In genomic region chr2:205766765-205767359, GRCh38 we compare ENCODE assay signal across 8 cellular contexts.
A peak's percentile ranks its signal among the peaks of the same experiment; 100 is the strongest.
DNase-seq lines count a peak whose midpoint lies in the region; ATAC-seq and TF ChIP-seq lines count a peak whose summit lies in the region.

No MANE protein-coding gene starts in this region.

- no peak overlapping the region for H3K27ac ChIP-seq in testis

- H3K9me3 Mint-ChIP-seq in HFFc6 (no peaks in the 10 kb centered on the region), nephron (no peaks in the 10 kb centered on the region)

- H3K27ac Mint-ChIP-seq in HFFc6, result peak overlapping the region; percentile 25; the same call in 1 of the 2 replicates
- H3K27ac Mint-ChIP-seq in nephron, result peak overlapping the region; percentile 39 to 81 (median 60)

- H3K27me3 ChIP-seq in testis, result no peaks in the 10 kb centered on the region

- DNase-seq in Daoy (ENCODE audit: low read depth) (peak; percentile 51), HFFc6 (peak; percentile 38), NCI-H510A (lab: John Stamatoyannopoulos, UW) (peak; percentile 30), erythroblast (lab: John Stamatoyannopoulos, UW) (peak; percentile 44 to 66), testis (peak; percentile 81)
- DNase-seq in activated CD8-positive, alpha-beta memory T cell treated with anti-CD3 and anti-CD28 coated beads for 4 hours (ENCODE audit: low read depth in 2 of 2), result peak; percentile 3 to 7

- TF ChIP-seq CTCF in HFFc6 (IDR thresholded peaks at IDR 0.05) (peak; percentile 95), nephron (IDR thresholded peaks at IDR 0.05; ENCODE audit: unreplicated experiment in 3 of 3) (peak; percentile 91 to 95 (median 93)), testis (IDR thresholded peaks at IDR 0.05) (peak; percentile 33 to 80 (median 73))

- intact Hi-C loops in testis (cut with DNase I; ENCODE audit: low total_unique reads), result no loop called here

- no peak for ATAC-seq in HG03571 (IDR thresholded peaks at IDR 0.05; ENCODE audit: unreplicated experiment)

- H3K4me3 Mint-ChIP-seq in HFFc6, result no peak overlapping the region
- H3K4me3 Mint-ChIP-seq in nephron, result no peak overlapping the region

- no peaks in the 10 kb centered on the region; the same call in 1 of the 2 replicates for H3K27me3 Mint-ChIP-seq in HFFc6 (ENCODE audit: insufficient read depth)
- no peaks in the 10 kb centered on the region for H3K27me3 Mint-ChIP-seq in nephron (ENCODE audit: low read depth)

- H3K9me3 ChIP-seq in testis, result no peaks in the 10 kb centered on the region

- no peaks in the 10 kb centered on the region for H3K36me3 ChIP-seq in testis (ENCODE audit: low read depth, missing control alignments)

- H3K4me3 ChIP-seq in testis, result no peak overlapping the region

- H3K36me3 Mint-ChIP-seq in HFFc6 (ENCODE audit: low read depth) (no peaks in the 10 kb centered on the region), nephron (ENCODE audit: low read depth) (peaks cover 21% of the 10 kb centered on the region)

- peaks cover 61% of the 10 kb centered on the region for H3K4me1 Mint-ChIP-seq in HFFc6 (ENCODE audit: low read depth)
- H3K4me1 Mint-ChIP-seq in nephron, result peaks cover 72% of the 10 kb centered on the region

- no peak for TF ChIP-seq POLR2A in erythroblast (IDR thresholded peaks at IDR 0.05; ENCODE audit: low read length)
- no peak for TF ChIP-seq POLR2A in testis (IDR thresholded peaks at IDR 0.05)

- 27 to 28% methylated on average over 9 of the region's 9 CpGs for WGBS in testis, 2 donors

- no peaks in the 10 kb centered on the region for H3K4me1 ChIP-seq in testis

Comparison
In these comparisons a context has a peak if more than half of its experiments do, and no peak if none do; other contexts are left out.
1. DNase-seq: peak in every context shown above with its lines; median percentile 81 in testis; 55 in erythroblast; 51 in Daoy; 38 in HFFc6; 30 in NCI-H510A; 5 in activated CD8-positive, alpha-beta memory T cell treated with anti-CD3 and anti-CD28 coated beads for 4 hours.